Comparison of ENCODE assay signal across 10 cellular contexts in genomic region chr6:17032595-17033591, GRCh38.
DNase-seq lines count a peak whose midpoint lies in the region; ATAC-seq, FAIRE-seq and TF ChIP-seq lines count a peak whose summit lies in the region.
"Had no signal": no experiment of that assay in that cellular context is flagged by ENCODE, and none has a peak within 500 bp of the region (broad histone marks: within the 10 kb centered on the region; RNA-seq: fewer than 3 reads in every experiment).

No MANE protein-coding gene starts in this region.

- BruUV-seq in endothelial cell of umbilical vein (replicated peaks; lab: Mats Ljungman, UMichigan), result TSS peak; percentile 62

- H3K9me1 ChIP-seq in endothelial cell of umbilical vein (replicated peaks; ENCODE audit: control insufficient read depth, extremely low read depth, insufficient read depth, low read length), result no peaks in the 10 kb centered on the region

- no peak for TF ChIP-seq POLR2A in A549 (IDR thresholded peaks at IDR 0.05; ENCODE audit: low read length)
- no peak for TF ChIP-seq POLR2A in endothelial cell of umbilical vein (IDR thresholded peaks at IDR 0.05; ENCODE audit: low read depth, low read length)

- peak overlapping the region; percentile 12 for H3K4me2 ChIP-seq in A549
- H3K4me2 ChIP-seq in endothelial cell of umbilical vein (ENCODE audit: insufficient read depth, low read length), result peak overlapping the region; percentile 45

- peak in 1 of 2 experiments; percentile 68; a peak in 3 of 6 replicates for ATAC-seq in A549
- no peak for ATAC-seq in GM21381 (IDR thresholded peaks at IDR 0.05; ENCODE audit: unreplicated experiment)

- DNase-seq in A549 (ENCODE audit: low read depth in 1 of 2, low spot score in 1 of 2), result peak; percentile 15 to 40
- peak; percentile 7 for DNase-seq in NCI-H2029 treated with DMSO at 0.1 percent for 48 hours (lab: John Stamatoyannopoulos, UW)
- DNase-seq in endothelial cell of umbilical vein (ENCODE audit: low read depth, low spot score), result peak; percentile 95
- DNase-seq in mucosa of gallbladder (ENCODE audit: low spot score), result peak; percentile 89
- no peak for DNase-seq in retina
- no peak for DNase-seq in activated T-cell treated with anti-CD3 and anti-CD28 coated beads for 4 hours
- DNase-seq in OCI-M2 (lab: John Stamatoyannopoulos, UW; ENCODE audit: unreplicated experiment), result no peak
- DNase-seq: activated B cell treated with CpG ODN at 0.5 μM for 24 hours; CD4-positive, CD25-positive, alpha-beta regulatory T cell had no signal

- no peak for TF ChIP-seq EP300 in A549 (IDR thresholded peaks at IDR 0.05)

- POLR2A ChIA-PET in A549 (lab: Yijun Ruan, JAX), result no interaction called here
- POLR2A ChIA-PET in endothelial cell of umbilical vein (lab: Charles Lee), result no interaction called here

- peak overlapping the region; percentile 15 for H2AFZ ChIP-seq in endothelial cell of umbilical vein (ENCODE audit: low read depth, low read length)

- 36% methylated on average over 15 of the region's 15 CpGs for WGBS in A549 (ENCODE audit: missing lambda C conversion rate)

- H3K4me1 ChIP-seq in A549 (peaks cover 10% of the 10 kb centered on the region; the same call in 2 of the 3 replicates), endothelial cell of umbilical vein (ENCODE audit: control insufficient read depth, extremely low read depth, insufficient read depth, low read length) (peaks cover 16% of the 10 kb centered on the region)

- peaks cover 5 to 15% of the 10 kb centered on the region in 2 experiments for H3K27me3 ChIP-seq in endothelial cell of umbilical vein (ENCODE audit: control insufficient read depth in 2 of 2, insufficient read depth in 2 of 2, low read length in 2 of 2)

- no peaks in the 10 kb centered on the region for H3K9me3 ChIP-seq in A549
- H3K9me3 ChIP-seq in endothelial cell of umbilical vein (replicated peaks; ENCODE audit: control insufficient read depth, insufficient read depth, low read length), result no peaks in the 10 kb centered on the region

- no peaks in the 10 kb centered on the region for H3K36me3 ChIP-seq in endothelial cell of umbilical vein (ENCODE audit: control insufficient read depth in 2 of 2, extremely low read depth in 1 of 2, insufficient read depth in 2 of 2, low read length in 2 of 2)

- H3K4me3 ChIP-seq in A549 (no peak overlapping the region), endothelial cell of umbilical vein (replicated peaks in 1 of 3; ENCODE audit: insufficient read depth in 1 of 3, low read depth in 1 of 3, low read length in 3 of 3) (no peak overlapping the region)

- dilution Hi-C loops in endothelial cell of umbilical vein (cut with MboI; ENCODE audit: extremely low pct_ligation_motif_present, low sequenced_read_pairs), result no loop called here

- CTCF ChIA-PET in A549 (lab: Yijun Ruan, JAX) (interaction anchor here (0.6 to 1.1 kb wide), 2 partner anchors 68 to 102 kb away, joined by 3 to 4 read pairs; no protein-coding TSS in a partner anchor), endothelial cell of umbilical vein (lab: Charles Lee) (interaction anchor here (0.7 to 2.0 kb wide), 9 partner anchors 9 to 262 kb away, joined by 3 to 10 read pairs (median 6); no protein-coding TSS in a partner anchor)

- H3K27ac ChIP-seq in A549 (no peak overlapping the region), endothelial cell of umbilical vein (ENCODE audit: insufficient read depth, low read depth, low read length) (peak overlapping the region; percentile 69)

- no peak for FAIRE-seq in A549 (lab: Jason Lieb, UNC)
- peak; percentile 92 for FAIRE-seq in endothelial cell of umbilical vein (lab: Jason Lieb, UNC)

- TF ChIP-seq RAD21 in A549 (conservative IDR thresholded peaks at IDR 0.05 in 1 of 2, IDR thresholded peaks at IDR 0.05 in 1 of 2), result no peak

- no peaks in the 10 kb centered on the region for H3K79me2 ChIP-seq in endothelial cell of umbilical vein (ENCODE audit: control insufficient read depth, insufficient read depth, low read length)

- no peak for TF ChIP-seq CTCF in A549 (IDR thresholded peaks at IDR 0.05)
- no peak for TF ChIP-seq CTCF in endothelial cell of umbilical vein (IDR thresholded peaks at IDR 0.05; ENCODE audit: extremely low read depth in 1 of 2, insufficient read depth in 1 of 2, low read depth in 1 of 2, low read length in 2 of 2)

- H4K20me1 ChIP-seq in endothelial cell of umbilical vein (replicated peaks; ENCODE audit: control insufficient read depth, extremely low read depth, insufficient read depth, low read length), result no peaks in the 10 kb centered on the region

- peak overlapping the region; percentile 8 for H3K9ac ChIP-seq in endothelial cell of umbilical vein (replicated peaks; ENCODE audit: extremely low read depth, insufficient read depth, low read length)

- intact Hi-C loops in endothelial cell of umbilical vein (cut with micrococcal nuclease), result loop anchor here (1.0 to 5.0 kb wide), 2 partner anchors 17 to 66 kb away; no protein-coding TSS in a partner anchor

TF ChIP-seq in A549, 52 proteins besides CTCF, POLR2A, EP300 and RAD21 (continues in another document):
- TF ChIP-seq MAFK (IDR thresholded peaks at IDR 0.05; ENCODE audit: partially characterized antibody) (no peak), CEBPB (IDR thresholded peaks at IDR 0.05) (no peak), TFCP2L1 (CRISPR knock-in tag; IDR thresholded peaks at IDR 0.05) (no peak), HMGXB4 (CRISPR knock-in tag; IDR thresholded peaks at IDR 0.05; ENCODE audit: borderline replicate concordance) (no peak), RFX5 (IDR thresholded peaks at IDR 0.05) (no peak), CBX8 (IDR thresholded peaks at IDR 0.05) (no peak), TP53 (CRISPR knock-in tag; IDR thresholded peaks at IDR 0.05) (no peak), POLR2AphosphoS2 (conservative IDR thresholded peaks at IDR 0.05; ENCODE audit: low read length) (no peak), HDAC2 (IDR thresholded peaks at IDR 0.05) (no peak), FOXS1 (CRISPR knock-in tag; IDR thresholded peaks at IDR 0.05) (no peak), RNF2 (IDR thresholded peaks at IDR 0.05; ENCODE audit: borderline replicate concordance, low read depth) (no peak)
- TF ChIP-seq, protein P1, sequence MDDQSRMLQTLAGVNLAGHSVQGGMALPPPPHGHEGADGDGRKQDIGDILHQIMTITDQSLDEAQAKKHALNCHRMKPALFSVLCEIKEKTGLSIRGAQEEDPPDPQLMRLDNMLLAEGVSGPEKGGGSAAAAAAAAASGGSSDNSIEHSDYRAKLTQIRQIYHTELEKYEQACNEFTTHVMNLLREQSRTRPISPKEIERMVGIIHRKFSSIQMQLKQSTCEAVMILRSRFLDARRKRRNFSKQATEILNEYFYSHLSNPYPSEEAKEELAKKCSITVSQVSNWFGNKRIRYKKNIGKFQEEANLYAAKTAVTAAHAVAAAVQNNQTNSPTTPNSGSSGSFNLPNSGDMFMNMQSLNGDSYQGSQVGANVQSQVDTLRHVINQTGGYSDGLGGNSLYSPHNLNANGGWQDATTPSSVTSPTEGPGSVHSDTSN (IDR thresholded peaks at IDR 0.05), result no peak

TF ChIP-seq in endothelial cell of umbilical vein, 7 proteins besides CTCF, POLR2A, EP300 and RAD21:
- TF ChIP-seq JUN (IDR thresholded peaks at IDR 0.05; ENCODE audit: borderline replicate concordance, insufficient read depth, insufficient read length, low read depth) (peak; percentile 84), EZH2 (IDR thresholded peaks at IDR 0.05; ENCODE audit: borderline replicate concordance, low read depth, low read length, severe bottlenecking) (no peak), FOS (IDR thresholded peaks at IDR 0.05; ENCODE audit: borderline replicate concordance, insufficient read depth, low read length) (peak; percentile 62), GATA2 (IDR thresholded peaks at IDR 0.05; ENCODE audit: insufficient read depth, insufficient read length, low read depth, low read length) (peak; percentile 44), MYC (IDR thresholded peaks at IDR 0.05; ENCODE audit: low read depth, low read length) (no peak), POLR2AphosphoS5 (IDR thresholded peaks at IDR 0.05; ENCODE audit: insufficient read depth, low read depth, low read length) (peak; percentile 44), MAX (IDR thresholded peaks at IDR 0.05; ENCODE audit: insufficient read depth, insufficient read length) (peak; percentile 6)

Comparison
In these comparisons a context has a peak if more than half of its experiments do, and no peak if none do; other contexts are left out.
1. DNase-seq: peak in A549 (2 of 2), NCI-H2029 treated with DMSO at 0.1 percent for 48 hours (single experiment), endothelial cell of umbilical vein (single experiment) and mucosa of gallbladder (single experiment); none in retina (single experiment), activated T-cell treated with anti-CD3 and anti-CD28 coated beads for 4 hours (single experiment) and OCI-M2 (single experiment).